8 cellular contexts compared by ENCODE assay signal in the genomic region with DNA sequence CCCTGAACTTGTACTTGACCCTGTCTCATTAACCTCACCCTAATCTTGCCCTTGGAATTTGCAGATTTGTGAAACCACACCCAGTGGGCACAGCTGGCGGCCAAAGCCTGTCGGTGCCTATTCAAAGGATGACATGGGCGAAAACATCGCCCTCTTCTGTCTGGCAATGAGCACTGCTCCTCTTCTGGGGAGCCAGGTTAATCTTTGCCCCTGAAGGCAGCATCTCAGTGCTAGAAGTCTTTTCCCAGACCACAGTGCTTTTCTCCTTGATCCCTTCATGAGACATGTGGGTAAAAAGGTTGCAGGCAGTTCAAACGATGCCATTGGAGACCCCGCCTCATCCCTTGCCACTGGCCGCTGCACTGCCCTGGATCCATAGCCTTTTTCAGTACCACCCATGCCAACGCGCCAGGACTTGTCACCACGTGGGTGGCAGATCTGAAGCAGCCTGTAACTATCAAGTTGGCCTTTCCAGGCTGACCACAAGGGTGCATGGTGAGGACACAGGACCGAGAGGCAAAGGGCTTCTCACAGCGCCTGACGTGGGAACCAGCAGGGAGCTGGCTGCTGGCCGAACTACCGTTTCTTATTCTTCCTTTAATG. TPM values are rescaled to one million over a fixed set of nuclear protein-coding genes. Genes with fewer than 3 reads are reported as not detected.
DNase-seq lines count a peak whose midpoint lies in the region; ATAC-seq lines count a peak whose summit lies in the region.

No MANE protein-coding gene starts in this region.

- peak; percentile 77 for DNase-seq in EL
- DNase-seq in HCEC 1CT, result peak; percentile 58
- DNase-seq in NCI-H2196 treated with DMSO at 0.1 percent for 48 hours (lab: John Stamatoyannopoulos, UW; ENCODE audit: unreplicated experiment), result peak; percentile 2
- peak; percentile 21 to 28 for DNase-seq in activated CD4-positive, alpha-beta T cell treated with anti-CD3 and anti-CD28 coated beads for 24 hours (ENCODE audit: low read depth in 2 of 2)
- peak; percentile 89 for DNase-seq in left lobe of liver (ENCODE audit: low spot score)
- DNase-seq in stimulated activated CD4-positive, alpha-beta T cell treated with anti-CD3 and anti-CD28 coated beads, Interleukin-4, amount 100 ng/mL, for 4 hours, result peak; percentile 31 to 44
- no peak for DNase-seq in OCI-M2 (lab: John Stamatoyannopoulos, UW; ENCODE audit: unreplicated experiment)

- ATAC-seq in left lobe of liver, result peak; percentile 92

- H3K27ac ChIP-seq in cingulate gyrus (ENCODE audit: low read depth, low read length), result peak overlapping the region; percentile 67

RNA-seq across cellular contexts. Expression of gene DNASE1L3, which starts 6.5 kb away (rescaled TPM):
- total RNA-seq in left lobe of liver, result 33.0 TPM

RNA-seq across cellular contexts. Expression of gene ABHD6, which starts 20.3 kb away (rescaled TPM):
- 56.2 TPM for total RNA-seq in left lobe of liver
